ENCODE assay signal across 11 cellular contexts in genomic region chr1:226734611-226735153, GRCh38. TPM values are rescaled to one million over a fixed set of nuclear protein-coding genes. Genes with fewer than 3 reads are reported as not detected.
DNase-seq lines count a peak whose midpoint lies in the region; ATAC-seq, FAIRE-seq and TF ChIP-seq lines count a peak whose summit lies in the region.
"Had no signal": no experiment of that assay in that cellular context is flagged by ENCODE, and none has a peak within 500 bp of the region (broad histone marks: within the 10 kb centered on the region; RNA-seq: fewer than 3 reads in every experiment).

No MANE protein-coding gene starts in this region.

- TF ChIP-seq CTCF in GM12865 (IDR thresholded peaks at IDR 0.05; ENCODE audit: insufficient read depth, low read depth, low read length, missing control alignments) = no peak
- no peak for TF ChIP-seq CTCF in SU-DHL-6 (IDR thresholded peaks at IDR 0.05; ENCODE audit: insufficient read depth, low read length, poor library complexity, severe bottlenecking)
- no peak for TF ChIP-seq CTCF in gastroesophageal sphincter (IDR thresholded peaks at IDR 0.05)

- H3K9ac ChIP-seq in SU-DHL-6 (ENCODE audit: low read length) = peak overlapping the region; percentile 98

- no peak for FAIRE-seq in RCC 7860 (lab: Jason Lieb, UNC)

- peaks cover 92% of the 10 kb centered on the region for H3K79me2 ChIP-seq in SU-DHL-6 (ENCODE audit: insufficient read depth, low read length)

- H3K9me2 ChIP-seq in SU-DHL-6 (replicated peaks; ENCODE audit: insufficient read depth, low read length) = no peaks in the 10 kb centered on the region

- peaks cover 17% of the 10 kb centered on the region; the same call in 1 of the 2 replicates for H4K20me1 ChIP-seq in SU-DHL-6 (ENCODE audit: low read depth, low read length)

- no peak for TF ChIP-seq POLR2A in gastroesophageal sphincter (IDR thresholded peaks at IDR 0.05)

- H3K27me3 ChIP-seq in SU-DHL-6 (ENCODE audit: low read length) (no peaks in the 10 kb centered on the region), gastroesophageal sphincter (no peaks in the 10 kb centered on the region)

- ATAC-seq in gastroesophageal sphincter (no peak), GM19467 (IDR thresholded peaks at IDR 0.05; ENCODE audit: unreplicated experiment) (no peak), GM18502 (IDR thresholded peaks at IDR 0.05; ENCODE audit: poor library complexity, unreplicated experiment) (no peak)
- peak; percentile 10 for ATAC-seq in stimulated activated naive CD8-positive, alpha-beta T cell treated with anti-CD3 and anti-CD28 coated beads, Interleukin-15, amount 100 ng/mL, for 72 hours
- ATAC-seq: HCT116 had no signal

- no peaks in the 10 kb centered on the region for H3K9me3 Mint-ChIP-seq in stimulated activated naive CD8-positive, alpha-beta T cell treated with anti-CD3 and anti-CD28 coated beads, Interleukin-15, amount 100 ng/mL, for 72 hours

- H3F3A ChIP-seq in SU-DHL-6 (ENCODE audit: insufficient read depth) = peaks cover 8% of the 10 kb centered on the region

- no peaks in the 10 kb centered on the region for H3K27me3 Mint-ChIP-seq in stimulated activated naive CD8-positive, alpha-beta T cell treated with anti-CD3 and anti-CD28 coated beads, Interleukin-15, amount 100 ng/mL, for 72 hours

- peaks cover 2 to 77% (median 24%) of the 10 kb centered on the region in 3 donors for H3K4me1 ChIP-seq in gastroesophageal sphincter

- H3K9me3 ChIP-seq in SU-DHL-6 (ENCODE audit: insufficient read depth, low read length) = no peaks in the 10 kb centered on the region
- H3K9me3 ChIP-seq in gastroesophageal sphincter = no peaks in the 10 kb centered on the region

- H3K4me2 ChIP-seq in SU-DHL-6 (ENCODE audit: low read depth, low read length, poor library complexity, severe bottlenecking) = peak overlapping the region; percentile 96

- H3K27ac ChIP-seq in SU-DHL-6 (ENCODE audit: low read depth, low read length) (peak overlapping the region; percentile 98), gastroesophageal sphincter (peak overlapping the region; percentile 63 to 100 (median 92))

- DNase-seq in GM12865 (ENCODE audit: low read depth) = no peak
- DNase-seq in stimulated activated naive CD8-positive, alpha-beta T cell treated with anti-CD3 and anti-CD28 coated beads, Interleukin-15, amount 100 ng/mL, for 72 hours = no peak
- no peak for DNase-seq in RCC 7860 (ENCODE audit: low spot score)
- DNase-seq: EL; NCI-H524 treated with DMSO at 0.1 percent for 48 hours; stimulated activated CD4-positive, alpha-beta T cell treated with anti-CD3 and anti-CD28 coated beads, Interleukin-2, amount 100 ng/mL, for 48 hours had no signal

- peak overlapping the region in 1 of 2 donors; percentile 75 for H3K27ac Mint-ChIP-seq in stimulated activated naive CD8-positive, alpha-beta T cell treated with anti-CD3 and anti-CD28 coated beads, Interleukin-15, amount 100 ng/mL, for 72 hours

- no peak overlapping the region for H2AFZ ChIP-seq in SU-DHL-6 (ENCODE audit: low read depth, low read length, severe bottlenecking)

- peaks cover 44% of the 10 kb centered on the region for H3K4me1 Mint-ChIP-seq in stimulated activated naive CD8-positive, alpha-beta T cell treated with anti-CD3 and anti-CD28 coated beads, Interleukin-15, amount 100 ng/mL, for 72 hours

- peak overlapping the region; percentile 78 to 91 for H3K4me3 Mint-ChIP-seq in stimulated activated naive CD8-positive, alpha-beta T cell treated with anti-CD3 and anti-CD28 coated beads, Interleukin-15, amount 100 ng/mL, for 72 hours

- WGBS in gastroesophageal sphincter (ENCODE audit: low coverage in 1 of 2), 2 donors = 7 to 19% methylated on average over 2 to 3 of the region's 3 CpGs

- peak overlapping the region; percentile 29 for H3K4me3 ChIP-seq in GM12865 (ENCODE audit: low read depth, low read length)
- peak overlapping the region; percentile 46 for H3K4me3 ChIP-seq in SU-DHL-6 (ENCODE audit: insufficient read depth, low read length, poor library complexity, severe bottlenecking)
- peak overlapping the region; percentile 25 to 91 for H3K4me3 ChIP-seq in gastroesophageal sphincter

- H3K36me3 ChIP-seq in SU-DHL-6 (ENCODE audit: low read length) = peaks cover 23% of the 10 kb centered on the region; the same call in 1 of the 2 replicates
- peaks cover 0 to 14% of the 10 kb centered on the region in 2 donors for H3K36me3 ChIP-seq in gastroesophageal sphincter

- TF ChIP-seq EP300 in gastroesophageal sphincter (IDR thresholded peaks at IDR 0.05) = no peak

RNA-seq across cellular contexts. Expression of gene ITPKB, which starts 4.4 kb away (rescaled TPM):
- total RNA-seq in gastroesophageal sphincter = 100 to 1,000 TPM in 1 of 4 donors, 10 to 100 TPM in 3; 75.0 to 184 (median 94.2) TPM
